In genomic region chr5:135376961-135377621, GRCh38 we compare ENCODE assay signal across 9 cellular contexts. TPM values are rescaled to one million over a fixed set of nuclear protein-coding genes. Genes with fewer than 3 reads are reported as not detected.
DNase-seq lines count a peak whose midpoint lies in the region; ATAC-seq, FAIRE-seq and TF ChIP-seq lines count a peak whose summit lies in the region.
"Had no signal": no experiment of that assay in that cellular context is flagged by ENCODE, and none has a peak within 500 bp of the region (broad histone marks: within the 10 kb centered on the region; RNA-seq: fewer than 3 reads in every experiment).

No MANE protein-coding gene starts in this region.

- H3K27ac ChIP-seq in right lobe of liver (no peak overlapping the region), HepG2 (ENCODE audit: extremely low read length, insufficient read depth, low read length) (no peak overlapping the region), stomach smooth muscle (ENCODE audit: low read length) (peak overlapping the region; percentile 6)

- no peaks in the 10 kb centered on the region for H3K4me1 ChIP-seq in right lobe of liver
- no peaks in the 10 kb centered on the region for H3K4me1 ChIP-seq in HepG2 (ENCODE audit: insufficient read depth, low read length)
- peaks cover 36% of the 10 kb centered on the region for H3K4me1 ChIP-seq in stomach smooth muscle (ENCODE audit: control insufficient read depth, insufficient read depth, low read length)

- DNase-seq in right lobe of liver = no peak
- DNase-seq in HepG2 (ENCODE audit: low spot score) = no peak
- peak; percentile 24 for DNase-seq in activated naive CD4-positive, alpha-beta T cell treated with anti-CD3 and anti-CD28 coated beads, Interleukin-2, amount 50 U/mL, for 16 hours
- DNase-seq in NCI-H187 (lab: John Stamatoyannopoulos, UW) = no peak
- DNase-seq in NCI-H446 treated with DMSO at 0.1 percent for 48 hours (lab: John Stamatoyannopoulos, UW) = no peak
- no peak for DNase-seq in DMS79 (lab: John Stamatoyannopoulos, UW)
- DNase-seq: NCI-H2107 had no signal

- peak in 3 of 4 donors; percentile 34 to 40 (median 35) for ATAC-seq in right lobe of liver
- ATAC-seq in HepG2 = no peak
- ATAC-seq in HG03159 (IDR thresholded peaks at IDR 0.05; ENCODE audit: unreplicated experiment) = peak; percentile 79

- peaks cover 0 to 18% (median 2%) of the 10 kb centered on the region in 4 donors for H3K36me3 ChIP-seq in right lobe of liver
- peaks cover 34 to 96% of the 10 kb centered on the region in 2 experiments for H3K36me3 ChIP-seq in HepG2 (replicated peaks in 1 of 2; ENCODE audit: control insufficient read depth in 1 of 2, insufficient read depth in 2 of 2, low read length in 2 of 2)
- peaks cover 10 to 18% of the 10 kb centered on the region in 2 donors for H3K36me3 ChIP-seq in stomach smooth muscle (ENCODE audit: control insufficient read depth in 2 of 2, insufficient read depth in 2 of 2, low read length in 2 of 2)

- H4K20me1 ChIP-seq in HepG2 (ENCODE audit: insufficient read depth, low read length) = no peaks in the 10 kb centered on the region; the same call in 1 of the 2 replicates

- POLR2A ChIA-PET in HepG2 (lab: Yijun Ruan, JAX) = no interaction called here

- no peak for TF ChIP-seq RAD21 in HepG2 (CRISPR knock-in tag; IDR thresholded peaks at IDR 0.05)

- no TSS peak for BruUV-seq in HepG2 (replicated peaks; lab: Mats Ljungman, UMichigan)

- no peak overlapping the region for H2AFZ ChIP-seq in HepG2 (ENCODE audit: low read length)

- no peak for FAIRE-seq in HepG2 (lab: Jason Lieb, UNC)

- in situ Hi-C loops in HepG2 (cut with HindIII; ENCODE audit: extremely low pct_ligation_motif_present, low pct_unique_long_range_greater_than_20kb) = no loop called here

- H3K4me3 ChIP-seq in right lobe of liver (no peak overlapping the region), HepG2 (replicated peaks in 1 of 3; ENCODE audit: insufficient read depth in 1 of 3, low read depth in 2 of 3, low read length in 3 of 3) (no peak overlapping the region), stomach smooth muscle (ENCODE audit: low read length in 2 of 2) (no peak overlapping the region)

- CTCF ChIA-PET in HepG2 (lab: Yijun Ruan, JAX; ENCODE audit: low intra/inter-chr PET ratio, low total read pairs) = no interaction called here

- no peak overlapping the region for H3K4me2 ChIP-seq in HepG2 (ENCODE audit: low read depth, low read length)

- WGBS in right lobe of liver (ENCODE audit: insufficient coverage, low coverage, low lambda C conversion rate, missing lambda C conversion rate) = 58% methylated on average over 11 of the region's 13 CpGs
- WGBS in HepG2 (ENCODE audit: low lambda C conversion rate) = 97% methylated on average over 13 of the region's 13 CpGs

- no peaks in the 10 kb centered on the region for H3K27me3 ChIP-seq in right lobe of liver
- no peaks in the 10 kb centered on the region for H3K27me3 ChIP-seq in HepG2 (ENCODE audit: control insufficient read depth in 1 of 2, insufficient read depth in 2 of 2, low read length in 2 of 2)
- no peaks in the 10 kb centered on the region for H3K27me3 ChIP-seq in stomach smooth muscle (ENCODE audit: control insufficient read depth in 1 of 2, insufficient read depth in 2 of 2, low read length in 2 of 2)

- no peak for TF ChIP-seq CTCF in right lobe of liver (IDR thresholded peaks at IDR 0.05)
- TF ChIP-seq CTCF in HepG2 (CRISPR knock-in tag; IDR thresholded peaks at IDR 0.05) = no peak

- H3K9ac ChIP-seq in HepG2 (ENCODE audit: insufficient read depth, low read depth, low read length) (no peak overlapping the region), stomach smooth muscle (ENCODE audit: low read length in 2 of 2) (no peak overlapping the region)

- no peaks in the 10 kb centered on the region for H3K9me3 ChIP-seq in right lobe of liver
- no peaks in the 10 kb centered on the region for H3K9me3 ChIP-seq in HepG2 (ENCODE audit: low read length)
- H3K9me3 ChIP-seq in stomach smooth muscle (ENCODE audit: control insufficient read depth in 2 of 2, low read length in 2 of 2) = no peaks in the 10 kb centered on the region

- no peaks in the 10 kb centered on the region for H3K79me2 ChIP-seq in HepG2 (ENCODE audit: insufficient read depth, low read length)

- intact Hi-C loops in right lobe of liver (cut with DNase I) (no loop called here), HepG2 (cut with micrococcal nuclease; ENCODE audit: unreplicated experiment) (no loop called here)

- TF ChIP-seq EP300 in HepG2 (IDR thresholded peaks at IDR 0.05; ENCODE audit: low read depth in 2 of 2, low read length in 2 of 2) (no peak), HepG2 (CRISPR knock-in tag; IDR thresholded peaks at IDR 0.05; ENCODE audit: borderline replicate concordance) (no peak)

- TF ChIP-seq POLR2A in right lobe of liver (IDR thresholded peaks at IDR 0.05) (no peak), HepG2 (IDR thresholded peaks at IDR 0.05; ENCODE audit: insufficient read depth in 1 of 2, low read depth in 2 of 2, low read length in 2 of 2) (no peak)

TF ChIP-seq in HepG2, 621 proteins besides CTCF, POLR2A, EP300 and RAD21:
- TF ChIP-seq REST (IDR thresholded peaks at IDR 0.05; ENCODE audit: borderline replicate concordance in 1 of 2, low read depth in 1 of 2, low read length in 2 of 2) = no peak
- no peak for TF ChIP-seq FOXP1 (IDR thresholded peaks at IDR 0.05)
- no peak for TF ChIP-seq FOXP1 (CRISPR knock-in tag; IDR thresholded peaks at IDR 0.05)
- no peak for TF ChIP-seq ZNF530 (CRISPR knock-in tag; IDR thresholded peaks at IDR 0.05; ENCODE audit: low read depth)
- TF ChIP-seq NR2F6 (IDR thresholded peaks at IDR 0.05) = no peak
- TF ChIP-seq NR2F6 (CRISPR knock-in tag; IDR thresholded peaks at IDR 0.05) = no peak

RNA-seq across cellular contexts. Expression of gene MACROH2A1, which starts 21.9 kb away (rescaled TPM):
- 100 to 1,000 TPM in 2 of 6 experiments, 10 to 100 TPM in 4; 40.0 to 113 (median 51.6) TPM for total RNA-seq in right lobe of liver
- total RNA-seq in HepG2 (2016; rRNA removed; fragmentation: Illumina TruSeq; extraction: Trizol) = 141 and 158 TPM in 2 replicates
- total RNA-seq in HepG2 (2016; cell fraction: cytosol; rRNA removed; fragmentation: Illumina TruSeq; extraction: Trizol; ENCODE audit: low read depth) = 34.0 and 36.6 TPM in 2 replicates
- total RNA-seq in HepG2 (2016; cell fraction: insoluble cytoplasmic fraction; rRNA removed; fragmentation: Illumina TruSeq; extraction: Trizol) = 139 and 158 TPM in 2 replicates
- 72.7 and 73.0 TPM in 2 replicates for total RNA-seq in HepG2 (2016; cell fraction: membrane; rRNA removed; fragmentation: Illumina TruSeq; extraction: Trizol)
- 138 and 155 TPM in 2 replicates for total RNA-seq in HepG2 (2016; cell fraction: nucleus; rRNA removed; fragmentation: Illumina TruSeq; extraction: Trizol)
- 64.7 and 69.1 TPM in 2 replicates for polyA plus RNA-seq in HepG2 (2011; rRNA removed)
- 58.5 and 70.5 TPM in 2 replicates for polyA plus RNA-seq in HepG2 (2011; cell fraction: cytosol; rRNA removed)
- polyA plus RNA-seq in HepG2 (2011; cell fraction: nucleus; rRNA removed) = 131 and 137 TPM in 2 replicates
- 67.6 and 67.7 TPM in 2 replicates for polyA plus RNA-seq in HepG2 (2012)
- 42.2 and 45.6 TPM in 2 replicates for polyA plus RNA-seq in HepG2 (2016; cell fraction: cytosol; fragmentation: Illumina TruSeq; extraction: Trizol; ENCODE audit: low read depth)
- polyA plus RNA-seq in HepG2 (2016; cell fraction: insoluble cytoplasmic fraction; fragmentation: Illumina TruSeq; extraction: Trizol; ENCODE audit: low read depth) = 188 and 202 TPM in 2 replicates
- polyA plus RNA-seq in HepG2 (2016; cell fraction: membrane; fragmentation: Illumina TruSeq; extraction: Trizol; ENCODE audit: low read depth) = 69.9 and 70.3 TPM in 2 replicates
- polyA plus RNA-seq in HepG2 (2016; cell fraction: nucleus; fragmentation: Illumina TruSeq; extraction: Trizol; ENCODE audit: insufficient read depth, low read depth) = 226 and 231 TPM in 2 replicates
- polyA minus RNA-seq in HepG2 (2011; rRNA and poly(A)+ RNA removed; ENCODE audit: low replicate concordance) = 58.8 and 154 TPM in 2 replicates
- 32.4 and 34.2 TPM in 2 replicates for polyA minus RNA-seq in HepG2 (2011; cell fraction: cytosol; rRNA and poly(A)+ RNA removed)
- polyA minus RNA-seq in HepG2 (2011; cell fraction: nucleus; rRNA and poly(A)+ RNA removed) = 125 and 144 TPM in 2 replicates
